In genomic region chr6:75642314-75642713, GRCh38 we compare ENCODE assay signal across 37 cellular contexts.
"Had no signal": no experiment of that assay in that cellular context is flagged by ENCODE, and none has a peak within 500 bp of the region (broad histone marks: within the 10 kb centered on the region; RNA-seq: fewer than 3 reads in every experiment).

No MANE protein-coding gene starts in this region.

- H3K4me1 Mint-ChIP-seq: activated CD4-positive, alpha-beta memory T cell treated with anti-CD3 and anti-CD28 coated beads, Interleukin-2, amount 10 ng/mL, durations not matched to agents 7 days and 5 days; activated CD4-positive, alpha-beta T cell treated with anti-CD3 and anti-CD28 coated beads, Interleukin-2, amount 10 ng/mL, durations not matched to agents 7 days and 5 days; activated CD8-positive, alpha-beta memory T cell treated with anti-CD3 and anti-CD28 coated beads, Interleukin-2, amount 10 ng/mL, durations not matched to agents 7 days and 5 days; activated naive CD4-positive, alpha-beta T cell treated with anti-CD3 and anti-CD28 coated beads, Interleukin-2, amount 10 ng/mL, durations not matched to agents 7 days and 5 days; activated naive CD8-positive, alpha-beta T cell treated with anti-CD3 and anti-CD28 coated beads, Interleukin-2, amount 10 ng/mL, durations not matched to agents 7 days and 5 days; stimulated activated naive B cell treated with anti-CD40 and anti-IgM and Interleukin-4, amounts not matched to agents 10 μg/mL and 1 μg/mL and 100 μg/mL, for 72 hours had no signal

- H3K27ac ChIP-seq: ascending aorta, coronary artery, dorsolateral prefrontal cortex, pancreas, psoas muscle, right atrium auricular region, stomach, thyroid gland, upper lobe of left lung, vagina, WERI-Rb-1 had no signal

- H3K27me3 Mint-ChIP-seq: activated CD4-positive, alpha-beta memory T cell treated with anti-CD3 and anti-CD28 coated beads, Interleukin-2, amount 10 ng/mL, durations not matched to agents 7 days and 5 days; activated CD4-positive, alpha-beta T cell treated with anti-CD3 and anti-CD28 coated beads, Interleukin-2, amount 10 ng/mL, durations not matched to agents 7 days and 5 days; activated CD8-positive, alpha-beta memory T cell treated with anti-CD3 and anti-CD28 coated beads, Interleukin-2, amount 10 ng/mL, durations not matched to agents 7 days and 5 days; activated naive CD4-positive, alpha-beta T cell treated with anti-CD3 and anti-CD28 coated beads, Interleukin-2, amount 10 ng/mL, durations not matched to agents 7 days and 5 days; activated naive CD8-positive, alpha-beta T cell treated with anti-CD3 and anti-CD28 coated beads, Interleukin-2, amount 10 ng/mL, durations not matched to agents 7 days and 5 days; brain; stimulated activated naive B cell treated with anti-CD40 and anti-IgM and Interleukin-4, amounts not matched to agents 10 μg/mL and 1 μg/mL and 100 μg/mL, for 72 hours had no signal

- ATAC-seq: activated CD8-positive, alpha-beta memory T cell treated with anti-CD3 and anti-CD28 coated beads, Interleukin-2, amount 10 ng/mL, durations not matched to agents 7 days and 5 days; esophagus mucosa; left lobe of liver; pancreas; psoas muscle; stimulated activated naive B cell treated with anti-CD40 and anti-IgM and Interleukin-4, amounts not matched to agents 10 μg/mL and 1 μg/mL and 100 μg/mL, for 72 hours had no signal

- H3K4me1 ChIP-seq: ascending aorta, pancreas, psoas muscle, right atrium auricular region, stomach, thyroid gland, upper lobe of left lung, vagina had no signal

- H3K4me3 Mint-ChIP-seq: activated CD4-positive, alpha-beta memory T cell treated with anti-CD3 and anti-CD28 coated beads, Interleukin-2, amount 10 ng/mL, durations not matched to agents 7 days and 5 days; activated CD4-positive, alpha-beta T cell treated with anti-CD3 and anti-CD28 coated beads, Interleukin-2, amount 10 ng/mL, durations not matched to agents 7 days and 5 days; activated CD8-positive, alpha-beta memory T cell treated with anti-CD3 and anti-CD28 coated beads, Interleukin-2, amount 10 ng/mL, durations not matched to agents 7 days and 5 days; activated naive CD4-positive, alpha-beta T cell treated with anti-CD3 and anti-CD28 coated beads, Interleukin-2, amount 10 ng/mL, durations not matched to agents 7 days and 5 days; activated naive CD8-positive, alpha-beta T cell treated with anti-CD3 and anti-CD28 coated beads, Interleukin-2, amount 10 ng/mL, durations not matched to agents 7 days and 5 days; activated T-helper 1 cell treated with anti-CD3 and anti-CD28 coated beads, Interleukin-12 subunit alpha, Interleukin-12 subunit beta, Interleukin-2, Interleukin-4 antibody, amounts not matched to agents 30 ng/mL and 10 ng/mL and 1 ng/mL, durations not matched to agents 14 hours and 24 hours and 36 hours; brain; immature natural killer cell; stimulated activated naive B cell treated with anti-CD40 and anti-IgM and Interleukin-4, amounts not matched to agents 10 μg/mL and 1 μg/mL and 100 μg/mL, for 72 hours; T-helper 1 cell treated with Interleukin-12 subunit alpha and Interleukin-12 subunit beta and Interleukin-4 antibody, amounts not matched to agents 30 μg/mL and 1 μg/mL, for 36 hours had no signal

- H3K27me3 ChIP-seq: ascending aorta, dorsolateral prefrontal cortex, pancreas, right atrium auricular region, stomach, thyroid gland, upper lobe of left lung, vagina had no signal

- H3K4me3 ChIP-seq: ascending aorta, coronary artery, dorsolateral prefrontal cortex, lung, pancreas, psoas muscle, right atrium auricular region, smooth muscle cell, stomach, thyroid gland, upper lobe of left lung, vagina had no signal

- H3K27ac Mint-ChIP-seq: activated CD4-positive, alpha-beta memory T cell treated with anti-CD3 and anti-CD28 coated beads, Interleukin-2, amount 10 ng/mL, durations not matched to agents 7 days and 5 days; activated CD4-positive, alpha-beta T cell treated with anti-CD3 and anti-CD28 coated beads, Interleukin-2, amount 10 ng/mL, durations not matched to agents 7 days and 5 days; activated CD8-positive, alpha-beta memory T cell treated with anti-CD3 and anti-CD28 coated beads, Interleukin-2, amount 10 ng/mL, durations not matched to agents 7 days and 5 days; activated naive CD4-positive, alpha-beta T cell treated with anti-CD3 and anti-CD28 coated beads, Interleukin-2, amount 10 ng/mL, durations not matched to agents 7 days and 5 days; activated naive CD8-positive, alpha-beta T cell treated with anti-CD3 and anti-CD28 coated beads, Interleukin-2, amount 10 ng/mL, durations not matched to agents 7 days and 5 days; activated T-helper 1 cell treated with anti-CD3 and anti-CD28 coated beads, Interleukin-12 subunit alpha, Interleukin-12 subunit beta, Interleukin-2, Interleukin-4 antibody, amounts not matched to agents 30 ng/mL and 10 ng/mL and 1 ng/mL, durations not matched to agents 14 hours and 24 hours and 36 hours; immature natural killer cell; stimulated activated naive B cell treated with anti-CD40 and anti-IgM and Interleukin-4, amounts not matched to agents 10 μg/mL and 1 μg/mL and 100 μg/mL, for 72 hours; T-helper 1 cell treated with Interleukin-12 subunit alpha and Interleukin-12 subunit beta and Interleukin-4 antibody, amounts not matched to agents 30 μg/mL and 1 μg/mL, for 36 hours had no signal

- H3K9me3 ChIP-seq: ascending aorta, pancreas, psoas muscle, right atrium auricular region, stomach, thyroid gland, upper lobe of left lung, vagina had no signal

- DNase-seq: activated CD4-positive, alpha-beta memory T cell treated with anti-CD3 and anti-CD28 coated beads, Interleukin-2, amount 10 ng/mL, durations not matched to agents 7 days and 5 days; activated CD4-positive, alpha-beta T cell treated with anti-CD3 and anti-CD28 coated beads, Interleukin-2, amount 10 ng/mL, durations not matched to agents 7 days and 5 days; activated CD4-positive, CD25-positive, alpha-beta regulatory T cell treated with anti-CD3 and anti-CD28 coated beads, Interleukin-2, amount 50 U/mL, for 72 hours; activated CD8-positive, alpha-beta memory T cell treated with anti-CD3 and anti-CD28 coated beads, Interleukin-2, amount 10 ng/mL, durations not matched to agents 7 days and 5 days; activated gamma-delta T cell; activated naive CD4-positive, alpha-beta T cell treated with anti-CD3 and anti-CD28 coated beads, Interleukin-2, amount 10 ng/mL, durations not matched to agents 7 days and 5 days; activated naive CD8-positive, alpha-beta T cell treated with anti-CD3 and anti-CD28 coated beads, Interleukin-2, amount 10 ng/mL, durations not matched to agents 7 days and 5 days; activated T-cell treated with anti-CD3 and anti-CD28 coated beads for 4 hours; dorsolateral prefrontal cortex; foreskin fibroblast; head of caudate nucleus; hypothalamus; immature natural killer cell; nucleus accumbens; pancreas; psoas muscle; stimulated activated CD4-positive, alpha-beta T cell treated with anti-CD3 and anti-CD28 coated beads, Interleukin-1b, Interleukin-23, amount 100 ng/mL, for 48 hours; stimulated activated CD4-positive, alpha-beta T cell treated with anti-CD3 and anti-CD28 coated beads, Interleukin-4, amount 100 ng/mL, for 4 hours; stimulated activated CD8-positive, alpha-beta memory T cell treated with anti-CD3 and anti-CD28 coated beads, Interleukin-4, amount 100 ng/mL, for 48 hours; stimulated activated naive B cell treated with anti-CD40 and anti-IgM and Interleukin-4, amounts not matched to agents 10 μg/mL and 1 μg/mL and 100 μg/mL, for 72 hours; stomach; SW 1271; T-helper 9 cell; thyroid gland; upper lobe of left lung; WERI-Rb-1 had no signal

- H3K9me3 Mint-ChIP-seq: activated CD4-positive, alpha-beta T cell treated with anti-CD3 and anti-CD28 coated beads, Interleukin-2, amount 10 ng/mL, durations not matched to agents 7 days and 5 days; activated naive CD4-positive, alpha-beta T cell treated with anti-CD3 and anti-CD28 coated beads, Interleukin-2, amount 10 ng/mL, durations not matched to agents 7 days and 5 days; activated T-helper 1 cell treated with anti-CD3 and anti-CD28 coated beads, Interleukin-12 subunit alpha, Interleukin-12 subunit beta, Interleukin-2, Interleukin-4 antibody, amounts not matched to agents 30 ng/mL and 10 ng/mL and 1 ng/mL, durations not matched to agents 14 hours and 24 hours and 36 hours; brain; immature natural killer cell; stimulated activated naive B cell treated with anti-CD40 and anti-IgM and Interleukin-4, amounts not matched to agents 10 μg/mL and 1 μg/mL and 100 μg/mL, for 72 hours; T-helper 1 cell treated with Interleukin-12 subunit alpha and Interleukin-12 subunit beta and Interleukin-4 antibody, amounts not matched to agents 30 μg/mL and 1 μg/mL, for 36 hours had no signal
